In genomic region chr3:50525987-50526386, GRCh38 we compare ENCODE assay signal across 1 cellular context.
TF ChIP-seq lines count a peak whose summit lies in the region.

No MANE protein-coding gene starts in this region.

TF ChIP-seq in K562, 482 proteins besides CTCF, POLR2A, EP300 and RAD21 (continued from another document and continues in another):
- TF ChIP-seq ZNF263 (CRISPR knock-in tag; IDR thresholded peaks at IDR 0.05; ENCODE audit: borderline replicate concordance) (peak; percentile 77), SIN3B (IDR thresholded peaks at IDR 0.05; ENCODE audit: low read depth) (no peak), ZNF766 (CRISPR knock-in tag; conservative IDR thresholded peaks at IDR 0.05) (peak; percentile 83), RHOXF2B (CRISPR knock-in tag; conservative IDR thresholded peaks at IDR 0.05) (no peak), MAZ (CRISPR knock-in tag; conservative IDR thresholded peaks at IDR 0.05 in 1 of 2, IDR thresholded peaks at IDR 0.05 in 1 of 2) (peak; percentile 45 to 89; a peak in 3 of 4 replicates), RB1 (IDR thresholded peaks at IDR 0.05; ENCODE audit: low read depth) (peak; percentile 17; the same call in 1 of the 2 replicates), NCOA6 (IDR thresholded peaks at IDR 0.05) (no peak), CREM (IDR thresholded peaks at IDR 0.05; ENCODE audit: low read depth) (peak; percentile 62; the same call in 1 of the 2 replicates), HDGF (IDR thresholded peaks at IDR 0.05) (no peak), MAFG (tag; conservative IDR thresholded peaks at IDR 0.05) (peak; percentile 73), ZNF316 (IDR thresholded peaks at IDR 0.05) (peak; percentile 83), MEF2D (tag; conservative IDR thresholded peaks at IDR 0.05; ENCODE audit: low read depth) (no peak), MIER1 (IDR thresholded peaks at IDR 0.05; ENCODE audit: low read depth) (peak; percentile 97), MXI1 (IDR thresholded peaks at IDR 0.05; ENCODE audit: low read depth, low read length) (peak; percentile 98), IRF2 (CRISPR knock-in tag; IDR thresholded peaks at IDR 0.05) (peak; percentile 29; the same call in 1 of the 2 replicates), ZNF589 (CRISPR knock-in tag; IDR thresholded peaks at IDR 0.05; ENCODE audit: low read depth) (0 out of 2 replicates have a peak, but pooled peaks have one; percentile 38), JUND (IDR thresholded peaks at IDR 0.05; ENCODE audit: borderline replicate concordance, low read depth, low read length) (peak; percentile 81), JUND (tag; IDR thresholded peaks at IDR 0.05; ENCODE audit: borderline replicate concordance, low read depth, low read length) (peak; percentile 72; the same call in 1 of the 3 replicates), PHB (CRISPR knock-in tag; IDR thresholded peaks at IDR 0.05) (no peak), JUN (IDR thresholded peaks at IDR 0.05; ENCODE audit: borderline replicate concordance, low read depth, low read length) (peak; percentile 72; the same call in 1 of the 2 replicates), JUN (CRISPR knock-in tag; IDR thresholded peaks at IDR 0.05; ENCODE audit: borderline replicate concordance) (no peak)
- TF ChIP-seq, protein P1, sequence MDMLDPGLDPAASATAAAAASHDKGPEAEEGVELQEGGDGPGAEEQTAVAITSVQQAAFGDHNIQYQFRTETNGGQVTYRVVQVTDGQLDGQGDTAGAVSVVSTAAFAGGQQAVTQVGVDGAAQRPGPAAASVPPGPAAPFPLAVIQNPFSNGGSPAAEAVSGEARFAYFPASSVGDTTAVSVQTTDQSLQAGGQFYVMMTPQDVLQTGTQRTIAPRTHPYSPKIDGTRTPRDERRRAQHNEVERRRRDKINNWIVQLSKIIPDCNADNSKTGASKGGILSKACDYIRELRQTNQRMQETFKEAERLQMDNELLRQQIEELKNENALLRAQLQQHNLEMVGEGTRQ (CRISPR knock-in tag; IDR thresholded peaks at IDR 0.05), result peak; percentile 73
- TF ChIP-seq, protein P2, sequence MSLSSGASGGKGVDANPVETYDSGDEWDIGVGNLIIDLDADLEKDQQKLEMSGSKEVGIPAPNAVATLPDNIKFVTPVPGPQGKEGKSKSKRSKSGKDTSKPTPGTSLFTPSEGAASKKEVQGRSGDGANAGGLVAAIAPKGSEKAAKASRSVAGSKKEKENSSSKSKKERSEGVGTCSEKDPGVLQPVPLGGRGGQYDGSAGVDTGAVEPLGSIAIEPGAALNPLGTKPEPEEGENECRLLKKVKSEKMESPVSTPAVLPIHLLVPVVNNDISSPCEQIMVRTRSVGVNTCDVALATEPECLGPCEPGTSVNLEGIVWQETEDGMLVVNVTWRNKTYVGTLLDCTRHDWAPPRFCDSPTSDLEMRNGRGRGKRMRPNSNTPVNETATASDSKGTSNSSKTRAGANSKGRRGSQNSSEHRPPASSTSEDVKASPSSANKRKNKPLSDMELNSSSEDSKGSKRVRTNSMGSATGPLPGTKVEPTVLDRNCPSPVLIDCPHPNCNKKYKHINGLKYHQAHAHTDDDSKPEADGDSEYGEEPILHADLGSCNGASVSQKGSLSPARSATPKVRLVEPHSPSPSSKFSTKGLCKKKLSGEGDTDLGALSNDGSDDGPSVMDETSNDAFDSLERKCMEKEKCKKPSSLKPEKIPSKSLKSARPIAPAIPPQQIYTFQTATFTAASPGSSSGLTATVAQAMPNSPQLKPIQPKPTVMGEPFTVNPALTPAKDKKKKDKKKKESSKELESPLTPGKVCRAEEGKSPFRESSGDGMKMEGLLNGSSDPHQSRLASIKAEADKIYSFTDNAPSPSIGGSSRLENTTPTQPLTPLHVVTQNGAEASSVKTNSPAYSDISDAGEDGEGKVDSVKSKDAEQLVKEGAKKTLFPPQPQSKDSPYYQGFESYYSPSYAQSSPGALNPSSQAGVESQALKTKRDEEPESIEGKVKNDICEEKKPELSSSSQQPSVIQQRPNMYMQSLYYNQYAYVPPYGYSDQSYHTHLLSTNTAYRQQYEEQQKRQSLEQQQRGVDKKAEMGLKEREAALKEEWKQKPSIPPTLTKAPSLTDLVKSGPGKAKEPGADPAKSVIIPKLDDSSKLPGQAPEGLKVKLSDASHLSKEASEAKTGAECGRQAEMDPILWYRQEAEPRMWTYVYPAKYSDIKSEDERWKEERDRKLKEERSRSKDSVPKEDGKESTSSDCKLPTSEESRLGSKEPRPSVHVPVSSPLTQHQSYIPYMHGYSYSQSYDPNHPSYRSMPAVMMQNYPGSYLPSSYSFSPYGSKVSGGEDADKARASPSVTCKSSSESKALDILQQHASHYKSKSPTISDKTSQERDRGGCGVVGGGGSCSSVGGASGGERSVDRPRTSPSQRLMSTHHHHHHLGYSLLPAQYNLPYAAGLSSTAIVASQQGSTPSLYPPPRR (CRISPR knock-in tag; IDR thresholded peaks at IDR 0.05; ENCODE audit: borderline replicate concordance), result 0 out of 2 replicates have a peak, but pooled peaks have one; percentile 36
- TF ChIP-seq, protein P3, sequence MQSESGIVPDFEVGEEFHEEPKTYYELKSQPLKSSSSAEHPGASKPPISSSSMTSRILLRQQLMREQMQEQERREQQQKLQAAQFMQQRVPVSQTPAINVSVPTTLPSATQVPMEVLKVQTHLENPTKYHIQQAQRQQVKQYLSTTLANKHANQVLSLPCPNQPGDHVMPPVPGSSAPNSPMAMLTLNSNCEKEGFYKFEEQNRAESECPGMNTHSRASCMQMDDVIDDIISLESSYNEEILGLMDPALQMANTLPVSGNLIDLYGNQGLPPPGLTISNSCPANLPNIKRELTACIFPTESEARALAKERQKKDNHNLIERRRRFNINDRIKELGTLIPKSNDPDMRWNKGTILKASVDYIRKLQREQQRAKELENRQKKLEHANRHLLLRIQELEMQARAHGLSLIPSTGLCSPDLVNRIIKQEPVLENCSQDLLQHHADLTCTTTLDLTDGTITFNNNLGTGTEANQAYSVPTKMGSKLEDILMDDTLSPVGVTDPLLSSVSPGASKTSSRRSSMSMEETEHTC (IDR thresholded peaks at IDR 0.05), result no peak
- TF ChIP-seq, protein P4, sequence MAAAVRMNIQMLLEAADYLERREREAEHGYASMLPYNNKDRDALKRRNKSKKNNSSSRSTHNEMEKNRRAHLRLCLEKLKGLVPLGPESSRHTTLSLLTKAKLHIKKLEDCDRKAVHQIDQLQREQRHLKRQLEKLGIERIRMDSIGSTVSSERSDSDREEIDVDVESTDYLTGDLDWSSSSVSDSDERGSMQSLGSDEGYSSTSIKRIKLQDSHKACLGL (CRISPR knock-in tag; IDR thresholded peaks at IDR 0.05; ENCODE audit: borderline replicate concordance, poor library complexity, severe bottlenecking), result peak; percentile 66
- TF ChIP-seq, protein P5, sequence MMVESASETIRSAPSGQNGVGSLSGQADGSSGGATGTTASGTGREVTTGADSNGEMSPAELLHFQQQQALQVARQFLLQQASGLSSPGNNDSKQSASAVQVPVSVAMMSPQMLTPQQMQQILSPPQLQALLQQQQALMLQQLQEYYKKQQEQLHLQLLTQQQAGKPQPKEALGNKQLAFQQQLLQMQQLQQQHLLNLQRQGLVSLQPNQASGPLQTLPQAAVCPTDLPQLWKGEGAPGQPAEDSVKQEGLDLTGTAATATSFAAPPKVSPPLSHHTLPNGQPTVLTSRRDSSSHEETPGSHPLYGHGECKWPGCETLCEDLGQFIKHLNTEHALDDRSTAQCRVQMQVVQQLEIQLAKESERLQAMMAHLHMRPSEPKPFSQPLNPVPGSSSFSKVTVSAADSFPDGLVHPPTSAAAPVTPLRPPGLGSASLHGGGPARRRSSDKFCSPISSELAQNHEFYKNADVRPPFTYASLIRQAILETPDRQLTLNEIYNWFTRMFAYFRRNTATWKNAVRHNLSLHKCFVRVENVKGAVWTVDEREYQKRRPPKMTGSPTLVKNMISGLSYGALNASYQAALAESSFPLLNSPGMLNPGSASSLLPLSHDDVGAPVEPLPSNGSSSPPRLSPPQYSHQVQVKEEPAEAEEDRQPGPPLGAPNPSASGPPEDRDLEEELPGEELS (CRISPR knock-in tag; IDR thresholded peaks at IDR 0.05; ENCODE audit: borderline replicate concordance), result peak; percentile 32; the same call in 1 of the 2 replicates
- TF ChIP-seq, protein P6, sequence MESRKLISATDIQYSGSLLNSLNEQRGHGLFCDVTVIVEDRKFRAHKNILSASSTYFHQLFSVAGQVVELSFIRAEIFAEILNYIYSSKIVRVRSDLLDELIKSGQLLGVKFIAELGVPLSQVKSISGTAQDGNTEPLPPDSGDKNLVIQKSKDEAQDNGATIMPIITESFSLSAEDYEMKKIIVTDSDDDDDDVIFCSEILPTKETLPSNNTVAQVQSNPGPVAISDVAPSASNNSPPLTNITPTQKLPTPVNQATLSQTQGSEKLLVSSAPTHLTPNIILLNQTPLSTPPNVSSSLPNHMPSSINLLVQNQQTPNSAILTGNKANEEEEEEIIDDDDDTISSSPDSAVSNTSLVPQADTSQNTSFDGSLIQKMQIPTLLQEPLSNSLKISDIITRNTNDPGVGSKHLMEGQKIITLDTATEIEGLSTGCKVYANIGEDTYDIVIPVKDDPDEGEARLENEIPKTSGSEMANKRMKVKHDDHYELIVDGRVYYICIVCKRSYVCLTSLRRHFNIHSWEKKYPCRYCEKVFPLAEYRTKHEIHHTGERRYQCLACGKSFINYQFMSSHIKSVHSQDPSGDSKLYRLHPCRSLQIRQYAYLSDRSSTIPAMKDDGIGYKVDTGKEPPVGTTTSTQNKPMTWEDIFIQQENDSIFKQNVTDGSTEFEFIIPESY (CRISPR knock-in tag; IDR thresholded peaks at IDR 0.05), result peak; percentile 39; the same call in 1 of the 2 replicates
- TF ChIP-seq, protein P7, sequence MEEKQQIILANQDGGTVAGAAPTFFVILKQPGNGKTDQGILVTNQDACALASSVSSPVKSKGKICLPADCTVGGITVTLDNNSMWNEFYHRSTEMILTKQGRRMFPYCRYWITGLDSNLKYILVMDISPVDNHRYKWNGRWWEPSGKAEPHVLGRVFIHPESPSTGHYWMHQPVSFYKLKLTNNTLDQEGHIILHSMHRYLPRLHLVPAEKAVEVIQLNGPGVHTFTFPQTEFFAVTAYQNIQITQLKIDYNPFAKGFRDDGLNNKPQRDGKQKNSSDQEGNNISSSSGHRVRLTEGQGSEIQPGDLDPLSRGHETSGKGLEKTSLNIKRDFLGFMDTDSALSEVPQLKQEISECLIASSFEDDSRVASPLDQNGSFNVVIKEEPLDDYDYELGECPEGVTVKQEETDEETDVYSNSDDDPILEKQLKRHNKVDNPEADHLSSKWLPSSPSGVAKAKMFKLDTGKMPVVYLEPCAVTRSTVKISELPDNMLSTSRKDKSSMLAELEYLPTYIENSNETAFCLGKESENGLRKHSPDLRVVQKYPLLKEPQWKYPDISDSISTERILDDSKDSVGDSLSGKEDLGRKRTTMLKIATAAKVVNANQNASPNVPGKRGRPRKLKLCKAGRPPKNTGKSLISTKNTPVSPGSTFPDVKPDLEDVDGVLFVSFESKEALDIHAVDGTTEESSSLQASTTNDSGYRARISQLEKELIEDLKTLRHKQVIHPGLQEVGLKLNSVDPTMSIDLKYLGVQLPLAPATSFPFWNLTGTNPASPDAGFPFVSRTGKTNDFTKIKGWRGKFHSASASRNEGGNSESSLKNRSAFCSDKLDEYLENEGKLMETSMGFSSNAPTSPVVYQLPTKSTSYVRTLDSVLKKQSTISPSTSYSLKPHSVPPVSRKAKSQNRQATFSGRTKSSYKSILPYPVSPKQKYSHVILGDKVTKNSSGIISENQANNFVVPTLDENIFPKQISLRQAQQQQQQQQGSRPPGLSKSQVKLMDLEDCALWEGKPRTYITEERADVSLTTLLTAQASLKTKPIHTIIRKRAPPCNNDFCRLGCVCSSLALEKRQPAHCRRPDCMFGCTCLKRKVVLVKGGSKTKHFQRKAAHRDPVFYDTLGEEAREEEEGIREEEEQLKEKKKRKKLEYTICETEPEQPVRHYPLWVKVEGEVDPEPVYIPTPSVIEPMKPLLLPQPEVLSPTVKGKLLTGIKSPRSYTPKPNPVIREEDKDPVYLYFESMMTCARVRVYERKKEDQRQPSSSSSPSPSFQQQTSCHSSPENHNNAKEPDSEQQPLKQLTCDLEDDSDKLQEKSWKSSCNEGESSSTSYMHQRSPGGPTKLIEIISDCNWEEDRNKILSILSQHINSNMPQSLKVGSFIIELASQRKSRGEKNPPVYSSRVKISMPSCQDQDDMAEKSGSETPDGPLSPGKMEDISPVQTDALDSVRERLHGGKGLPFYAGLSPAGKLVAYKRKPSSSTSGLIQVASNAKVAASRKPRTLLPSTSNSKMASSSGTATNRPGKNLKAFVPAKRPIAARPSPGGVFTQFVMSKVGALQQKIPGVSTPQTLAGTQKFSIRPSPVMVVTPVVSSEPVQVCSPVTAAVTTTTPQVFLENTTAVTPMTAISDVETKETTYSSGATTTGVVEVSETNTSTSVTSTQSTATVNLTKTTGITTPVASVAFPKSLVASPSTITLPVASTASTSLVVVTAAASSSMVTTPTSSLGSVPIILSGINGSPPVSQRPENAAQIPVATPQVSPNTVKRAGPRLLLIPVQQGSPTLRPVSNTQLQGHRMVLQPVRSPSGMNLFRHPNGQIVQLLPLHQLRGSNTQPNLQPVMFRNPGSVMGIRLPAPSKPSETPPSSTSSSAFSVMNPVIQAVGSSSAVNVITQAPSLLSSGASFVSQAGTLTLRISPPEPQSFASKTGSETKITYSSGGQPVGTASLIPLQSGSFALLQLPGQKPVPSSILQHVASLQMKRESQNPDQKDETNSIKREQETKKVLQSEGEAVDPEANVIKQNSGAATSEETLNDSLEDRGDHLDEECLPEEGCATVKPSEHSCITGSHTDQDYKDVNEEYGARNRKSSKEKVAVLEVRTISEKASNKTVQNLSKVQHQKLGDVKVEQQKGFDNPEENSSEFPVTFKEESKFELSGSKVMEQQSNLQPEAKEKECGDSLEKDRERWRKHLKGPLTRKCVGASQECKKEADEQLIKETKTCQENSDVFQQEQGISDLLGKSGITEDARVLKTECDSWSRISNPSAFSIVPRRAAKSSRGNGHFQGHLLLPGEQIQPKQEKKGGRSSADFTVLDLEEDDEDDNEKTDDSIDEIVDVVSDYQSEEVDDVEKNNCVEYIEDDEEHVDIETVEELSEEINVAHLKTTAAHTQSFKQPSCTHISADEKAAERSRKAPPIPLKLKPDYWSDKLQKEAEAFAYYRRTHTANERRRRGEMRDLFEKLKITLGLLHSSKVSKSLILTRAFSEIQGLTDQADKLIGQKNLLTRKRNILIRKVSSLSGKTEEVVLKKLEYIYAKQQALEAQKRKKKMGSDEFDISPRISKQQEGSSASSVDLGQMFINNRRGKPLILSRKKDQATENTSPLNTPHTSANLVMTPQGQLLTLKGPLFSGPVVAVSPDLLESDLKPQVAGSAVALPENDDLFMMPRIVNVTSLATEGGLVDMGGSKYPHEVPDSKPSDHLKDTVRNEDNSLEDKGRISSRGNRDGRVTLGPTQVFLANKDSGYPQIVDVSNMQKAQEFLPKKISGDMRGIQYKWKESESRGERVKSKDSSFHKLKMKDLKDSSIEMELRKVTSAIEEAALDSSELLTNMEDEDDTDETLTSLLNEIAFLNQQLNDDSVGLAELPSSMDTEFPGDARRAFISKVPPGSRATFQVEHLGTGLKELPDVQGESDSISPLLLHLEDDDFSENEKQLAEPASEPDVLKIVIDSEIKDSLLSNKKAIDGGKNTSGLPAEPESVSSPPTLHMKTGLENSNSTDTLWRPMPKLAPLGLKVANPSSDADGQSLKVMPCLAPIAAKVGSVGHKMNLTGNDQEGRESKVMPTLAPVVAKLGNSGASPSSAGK (IDR thresholded peaks at IDR 0.05), result peak; percentile 66
- TF ChIP-seq, protein P8, sequence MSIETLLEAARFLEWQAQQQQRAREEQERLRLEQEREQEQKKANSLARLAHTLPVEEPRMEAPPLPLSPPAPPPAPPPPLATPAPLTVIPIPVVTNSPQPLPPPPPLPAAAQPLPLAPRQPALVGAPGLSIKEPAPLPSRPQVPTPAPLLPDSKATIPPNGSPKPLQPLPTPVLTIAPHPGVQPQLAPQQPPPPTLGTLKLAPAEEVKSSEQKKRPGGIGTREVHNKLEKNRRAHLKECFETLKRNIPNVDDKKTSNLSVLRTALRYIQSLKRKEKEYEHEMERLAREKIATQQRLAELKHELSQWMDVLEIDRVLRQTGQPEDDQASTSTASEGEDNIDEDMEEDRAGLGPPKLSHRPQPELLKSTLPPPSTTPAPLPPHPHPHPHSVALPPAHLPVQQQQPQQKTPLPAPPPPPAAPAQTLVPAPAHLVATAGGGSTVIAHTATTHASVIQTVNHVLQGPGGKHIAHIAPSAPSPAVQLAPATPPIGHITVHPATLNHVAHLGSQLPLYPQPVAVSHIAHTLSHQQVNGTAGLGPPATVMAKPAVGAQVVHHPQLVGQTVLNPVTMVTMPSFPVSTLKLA (conservative IDR thresholded peaks at IDR 0.05), result peak; percentile 97 to 99
